1 cellular context compared by ENCODE assay signal in the genomic region with DNA sequence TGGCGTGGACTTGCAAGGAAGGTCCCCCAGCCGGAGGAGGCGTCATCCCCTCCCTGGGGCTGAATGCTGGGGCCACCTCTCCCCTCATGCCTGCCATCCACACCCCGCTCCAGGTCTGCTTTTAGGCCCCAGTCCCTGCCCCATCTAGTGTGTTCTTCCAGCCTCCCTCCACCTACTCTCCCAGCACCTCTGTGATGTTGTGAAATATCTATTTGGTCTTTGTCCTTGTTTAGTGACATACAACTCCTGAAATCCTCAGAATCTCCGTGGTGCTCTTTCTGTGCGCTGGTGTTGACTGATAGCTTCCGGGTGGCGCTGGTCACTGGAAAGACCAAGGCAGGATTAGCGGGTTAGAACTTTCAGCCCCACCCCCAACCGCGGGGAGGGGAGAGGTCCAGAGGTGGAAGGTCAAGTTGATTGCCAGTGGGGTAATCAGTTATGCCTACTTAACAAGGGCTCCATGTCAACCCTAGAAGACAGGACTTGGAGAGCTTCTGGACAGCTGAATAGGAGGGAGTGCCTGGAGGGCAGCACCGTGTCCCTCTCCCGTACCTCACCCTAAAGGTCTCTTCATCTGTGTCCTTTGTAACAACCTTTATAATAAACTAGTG.
TF ChIP-seq lines count a peak whose summit lies in the region.

No MANE protein-coding gene starts in this region.

TF ChIP-seq in HepG2, 621 proteins besides CTCF, POLR2A, EP300 and RAD21 (continued from another document and continues in another):
- TF ChIP-seq ZNF263 (CRISPR knock-in tag; IDR thresholded peaks at IDR 0.05) = no peak; the same call in none of the 2 replicates
- peak; percentile 54; the same call in 1 of the 3 replicates for TF ChIP-seq MXI1 (IDR thresholded peaks at IDR 0.05; ENCODE audit: borderline replicate concordance, low read depth, low read length)
- TF ChIP-seq ATAD3A (CRISPR knock-in tag; IDR thresholded peaks at IDR 0.05) = no peak
- 0 out of 2 replicates have a peak, but pooled peaks have one; percentile 28 for TF ChIP-seq ZNF232 (CRISPR knock-in tag; IDR thresholded peaks at IDR 0.05; ENCODE audit: borderline replicate concordance)
- peak; percentile 51; the same call in 1 of the 2 replicates for TF ChIP-seq FOXJ3 (CRISPR knock-in tag; IDR thresholded peaks at IDR 0.05; ENCODE audit: borderline replicate concordance)
- no peak for TF ChIP-seq ATF7 (IDR thresholded peaks at IDR 0.05)
- peak; percentile 30; the same call in 1 of the 2 replicates for TF ChIP-seq ATF7 (CRISPR knock-in tag; IDR thresholded peaks at IDR 0.05)
- TF ChIP-seq ELF1 (CRISPR knock-in tag; IDR thresholded peaks at IDR 0.05) = peak; percentile 91
- TF ChIP-seq, protein P1, sequence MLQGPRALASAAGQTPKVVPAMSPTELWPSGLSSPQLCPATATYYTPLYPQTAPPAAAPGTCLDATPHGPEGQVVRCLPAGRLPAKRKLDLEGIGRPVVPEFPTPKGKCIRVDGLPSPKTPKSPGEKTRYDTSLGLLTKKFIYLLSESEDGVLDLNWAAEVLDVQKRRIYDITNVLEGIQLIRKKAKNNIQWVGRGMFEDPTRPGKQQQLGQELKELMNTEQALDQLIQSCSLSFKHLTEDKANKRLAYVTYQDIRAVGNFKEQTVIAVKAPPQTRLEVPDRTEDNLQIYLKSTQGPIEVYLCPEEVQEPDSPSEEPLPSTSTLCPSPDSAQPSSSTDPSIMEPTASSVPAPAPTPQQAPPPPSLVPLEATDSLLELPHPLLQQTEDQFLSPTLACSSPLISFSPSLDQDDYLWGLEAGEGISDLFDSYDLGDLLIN (CRISPR knock-in tag; IDR thresholded peaks at IDR 0.05; ENCODE audit: borderline replicate concordance) = 0 out of 2 replicates have a peak, but pooled peaks have one; percentile 61
- TF ChIP-seq LCORL (IDR thresholded peaks at IDR 0.05) = no peak
- TF ChIP-seq LCORL (CRISPR knock-in tag; IDR thresholded peaks at IDR 0.05) = peak; percentile 89
- TF ChIP-seq, protein P2, sequence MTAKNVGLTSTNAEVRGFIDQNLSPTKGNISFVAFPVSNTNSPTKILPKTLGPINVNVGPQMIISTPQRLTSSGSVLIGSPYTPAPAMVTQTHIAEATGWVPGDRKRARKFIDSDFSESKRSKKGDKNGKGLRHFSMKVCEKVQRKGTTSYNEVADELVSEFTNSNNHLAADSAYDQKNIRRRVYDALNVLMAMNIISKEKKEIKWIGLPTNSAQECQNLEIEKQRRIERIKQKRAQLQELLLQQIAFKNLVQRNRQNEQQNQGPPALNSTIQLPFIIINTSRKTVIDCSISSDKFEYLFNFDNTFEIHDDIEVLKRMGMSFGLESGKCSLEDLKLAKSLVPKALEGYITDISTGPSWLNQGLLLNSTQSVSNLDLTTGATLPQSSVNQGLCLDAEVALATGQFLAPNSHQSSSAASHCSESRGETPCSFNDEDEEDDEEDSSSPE (CRISPR knock-in tag; IDR thresholded peaks at IDR 0.05) = peak; percentile 54; the same call in 1 of the 2 replicates
- TF ChIP-seq SRSF1 (optimal IDR thresholded peaks at IDR 0.05; ENCODE audit: low read depth, low read length) = no peak
- TF ChIP-seq, protein P3, sequence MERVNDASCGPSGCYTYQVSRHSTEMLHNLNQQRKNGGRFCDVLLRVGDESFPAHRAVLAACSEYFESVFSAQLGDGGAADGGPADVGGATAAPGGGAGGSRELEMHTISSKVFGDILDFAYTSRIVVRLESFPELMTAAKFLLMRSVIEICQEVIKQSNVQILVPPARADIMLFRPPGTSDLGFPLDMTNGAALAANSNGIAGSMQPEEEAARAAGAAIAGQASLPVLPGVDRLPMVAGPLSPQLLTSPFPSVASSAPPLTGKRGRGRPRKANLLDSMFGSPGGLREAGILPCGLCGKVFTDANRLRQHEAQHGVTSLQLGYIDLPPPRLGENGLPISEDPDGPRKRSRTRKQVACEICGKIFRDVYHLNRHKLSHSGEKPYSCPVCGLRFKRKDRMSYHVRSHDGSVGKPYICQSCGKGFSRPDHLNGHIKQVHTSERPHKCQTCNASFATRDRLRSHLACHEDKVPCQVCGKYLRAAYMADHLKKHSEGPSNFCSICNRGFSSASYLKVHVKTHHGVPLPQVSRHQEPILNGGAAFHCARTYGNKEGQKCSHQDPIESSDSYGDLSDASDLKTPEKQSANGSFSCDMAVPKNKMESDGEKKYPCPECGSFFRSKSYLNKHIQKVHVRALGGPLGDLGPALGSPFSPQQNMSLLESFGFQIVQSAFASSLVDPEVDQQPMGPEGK (CRISPR knock-in tag; IDR thresholded peaks at IDR 0.05) = peak; percentile 84
- TF ChIP-seq, protein P4, sequence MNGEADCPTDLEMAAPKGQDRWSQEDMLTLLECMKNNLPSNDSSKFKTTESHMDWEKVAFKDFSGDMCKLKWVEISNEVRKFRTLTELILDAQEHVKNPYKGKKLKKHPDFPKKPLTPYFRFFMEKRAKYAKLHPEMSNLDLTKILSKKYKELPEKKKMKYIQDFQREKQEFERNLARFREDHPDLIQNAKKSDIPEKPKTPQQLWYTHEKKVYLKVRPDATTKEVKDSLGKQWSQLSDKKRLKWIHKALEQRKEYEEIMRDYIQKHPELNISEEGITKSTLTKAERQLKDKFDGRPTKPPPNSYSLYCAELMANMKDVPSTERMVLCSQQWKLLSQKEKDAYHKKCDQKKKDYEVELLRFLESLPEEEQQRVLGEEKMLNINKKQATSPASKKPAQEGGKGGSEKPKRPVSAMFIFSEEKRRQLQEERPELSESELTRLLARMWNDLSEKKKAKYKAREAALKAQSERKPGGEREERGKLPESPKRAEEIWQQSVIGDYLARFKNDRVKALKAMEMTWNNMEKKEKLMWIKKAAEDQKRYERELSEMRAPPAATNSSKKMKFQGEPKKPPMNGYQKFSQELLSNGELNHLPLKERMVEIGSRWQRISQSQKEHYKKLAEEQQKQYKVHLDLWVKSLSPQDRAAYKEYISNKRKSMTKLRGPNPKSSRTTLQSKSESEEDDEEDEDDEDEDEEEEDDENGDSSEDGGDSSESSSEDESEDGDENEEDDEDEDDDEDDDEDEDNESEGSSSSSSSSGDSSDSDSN (CRISPR knock-in tag; IDR thresholded peaks at IDR 0.05) = peak; percentile 62; the same call in 1 of the 2 replicates
- 0 out of 2 replicates have a peak, but pooled peaks have one; percentile 58 for TF ChIP-seq YEATS2 (CRISPR knock-in tag; IDR thresholded peaks at IDR 0.05; ENCODE audit: borderline replicate concordance)
- TF ChIP-seq, protein P5, sequence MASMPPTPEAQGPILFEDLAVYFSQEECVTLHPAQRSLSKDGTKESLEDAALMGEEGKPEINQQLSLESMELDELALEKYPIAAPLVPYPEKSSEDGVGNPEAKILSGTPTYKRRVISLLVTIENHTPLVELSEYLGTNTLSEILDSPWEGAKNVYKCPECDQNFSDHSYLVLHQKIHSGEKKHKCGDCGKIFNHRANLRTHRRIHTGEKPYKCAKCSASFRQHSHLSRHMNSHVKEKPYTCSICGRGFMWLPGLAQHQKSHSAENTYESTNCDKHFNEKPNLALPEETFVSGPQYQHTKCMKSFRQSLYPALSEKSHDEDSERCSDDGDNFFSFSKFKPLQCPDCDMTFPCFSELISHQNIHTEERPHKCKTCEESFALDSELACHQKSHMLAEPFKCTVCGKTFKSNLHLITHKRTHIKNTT (CRISPR knock-in tag; IDR thresholded peaks at IDR 0.05) = no peak
- TF ChIP-seq, protein P6, sequence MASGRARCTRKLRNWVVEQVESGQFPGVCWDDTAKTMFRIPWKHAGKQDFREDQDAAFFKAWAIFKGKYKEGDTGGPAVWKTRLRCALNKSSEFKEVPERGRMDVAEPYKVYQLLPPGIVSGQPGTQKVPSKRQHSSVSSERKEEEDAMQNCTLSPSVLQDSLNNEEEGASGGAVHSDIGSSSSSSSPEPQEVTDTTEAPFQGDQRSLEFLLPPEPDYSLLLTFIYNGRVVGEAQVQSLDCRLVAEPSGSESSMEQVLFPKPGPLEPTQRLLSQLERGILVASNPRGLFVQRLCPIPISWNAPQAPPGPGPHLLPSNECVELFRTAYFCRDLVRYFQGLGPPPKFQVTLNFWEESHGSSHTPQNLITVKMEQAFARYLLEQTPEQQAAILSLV (CRISPR knock-in tag; IDR thresholded peaks at IDR 0.05; ENCODE audit: borderline replicate concordance) = peak; percentile 34; the same call in 1 of the 2 replicates
- TF ChIP-seq JDP2 (CRISPR knock-in tag; IDR thresholded peaks at IDR 0.05; ENCODE audit: borderline replicate concordance) = no peak
- TF ChIP-seq, protein P7, sequence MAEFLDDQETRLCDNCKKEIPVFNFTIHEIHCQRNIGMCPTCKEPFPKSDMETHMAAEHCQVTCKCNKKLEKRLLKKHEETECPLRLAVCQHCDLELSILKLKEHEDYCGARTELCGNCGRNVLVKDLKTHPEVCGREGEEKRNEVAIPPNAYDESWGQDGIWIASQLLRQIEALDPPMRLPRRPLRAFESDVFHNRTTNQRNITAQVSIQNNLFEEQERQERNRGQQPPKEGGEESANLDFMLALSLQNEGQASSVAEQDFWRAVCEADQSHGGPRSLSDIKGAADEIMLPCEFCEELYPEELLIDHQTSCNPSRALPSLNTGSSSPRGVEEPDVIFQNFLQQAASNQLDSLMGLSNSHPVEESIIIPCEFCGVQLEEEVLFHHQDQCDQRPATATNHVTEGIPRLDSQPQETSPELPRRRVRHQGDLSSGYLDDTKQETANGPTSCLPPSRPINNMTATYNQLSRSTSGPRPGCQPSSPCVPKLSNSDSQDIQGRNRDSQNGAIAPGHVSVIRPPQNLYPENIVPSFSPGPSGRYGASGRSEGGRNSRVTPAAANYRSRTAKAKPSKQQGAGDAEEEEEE (CRISPR knock-in tag; IDR thresholded peaks at IDR 0.05; ENCODE audit: borderline replicate concordance) = no peak
- TF ChIP-seq GFI1 (CRISPR knock-in tag; IDR thresholded peaks at IDR 0.05; ENCODE audit: borderline replicate concordance) = peak; percentile 59; the same call in 1 of the 2 replicates
- no peak for TF ChIP-seq MBD4 (IDR thresholded peaks at IDR 0.05; ENCODE audit: borderline replicate concordance, low read length)
- TF ChIP-seq ZNF160 (CRISPR knock-in tag; IDR thresholded peaks at IDR 0.05) = peak; percentile 59; the same call in 1 of the 2 replicates
- no peak for TF ChIP-seq ZNF101 (CRISPR knock-in tag; IDR thresholded peaks at IDR 0.05; ENCODE audit: borderline replicate concordance, low read depth)
- TF ChIP-seq ZNF572 (CRISPR knock-in tag; IDR thresholded peaks at IDR 0.05) = peak; percentile 74; the same call in 1 of the 2 replicates
- TF ChIP-seq ZNF136 (CRISPR knock-in tag; IDR thresholded peaks at IDR 0.05; ENCODE audit: low read depth) = no peak
- 0 out of 2 replicates have a peak, but pooled peaks have one; percentile 4 for TF ChIP-seq ZNF451 (CRISPR knock-in tag; IDR thresholded peaks at IDR 0.05)
- no peak for TF ChIP-seq RBFOX2 (IDR thresholded peaks at IDR 0.05; ENCODE audit: low read depth, low read length)
- no peak for TF ChIP-seq CHD2 (IDR thresholded peaks at IDR 0.05; ENCODE audit: low read depth, low read length)
- no peak for TF ChIP-seq SRF (IDR thresholded peaks at IDR 0.05; ENCODE audit: low read depth, low read length)
- peak; percentile 56; the same call in 1 of the 2 replicates for TF ChIP-seq SMAD3 (CRISPR knock-in tag; IDR thresholded peaks at IDR 0.05)
- TF ChIP-seq, protein P8, sequence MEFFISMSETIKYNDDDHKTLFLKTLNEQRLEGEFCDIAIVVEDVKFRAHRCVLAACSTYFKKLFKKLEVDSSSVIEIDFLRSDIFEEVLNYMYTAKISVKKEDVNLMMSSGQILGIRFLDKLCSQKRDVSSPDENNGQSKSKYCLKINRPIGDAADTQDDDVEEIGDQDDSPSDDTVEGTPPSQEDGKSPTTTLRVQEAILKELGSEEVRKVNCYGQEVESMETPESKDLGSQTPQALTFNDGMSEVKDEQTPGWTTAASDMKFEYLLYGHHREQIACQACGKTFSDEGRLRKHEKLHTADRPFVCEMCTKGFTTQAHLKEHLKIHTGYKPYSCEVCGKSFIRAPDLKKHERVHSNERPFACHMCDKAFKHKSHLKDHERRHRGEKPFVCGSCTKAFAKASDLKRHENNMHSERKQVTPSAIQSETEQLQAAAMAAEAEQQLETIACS (CRISPR knock-in tag; IDR thresholded peaks at IDR 0.05) = no peak
- peak; percentile 79 for TF ChIP-seq SP5 (CRISPR knock-in tag; IDR thresholded peaks at IDR 0.05; ENCODE audit: borderline replicate concordance, low read depth)
- TF ChIP-seq HOXD1 (CRISPR knock-in tag; IDR thresholded peaks at IDR 0.05) = peak; percentile 72; the same call in 1 of the 2 replicates
- TF ChIP-seq, protein P9, sequence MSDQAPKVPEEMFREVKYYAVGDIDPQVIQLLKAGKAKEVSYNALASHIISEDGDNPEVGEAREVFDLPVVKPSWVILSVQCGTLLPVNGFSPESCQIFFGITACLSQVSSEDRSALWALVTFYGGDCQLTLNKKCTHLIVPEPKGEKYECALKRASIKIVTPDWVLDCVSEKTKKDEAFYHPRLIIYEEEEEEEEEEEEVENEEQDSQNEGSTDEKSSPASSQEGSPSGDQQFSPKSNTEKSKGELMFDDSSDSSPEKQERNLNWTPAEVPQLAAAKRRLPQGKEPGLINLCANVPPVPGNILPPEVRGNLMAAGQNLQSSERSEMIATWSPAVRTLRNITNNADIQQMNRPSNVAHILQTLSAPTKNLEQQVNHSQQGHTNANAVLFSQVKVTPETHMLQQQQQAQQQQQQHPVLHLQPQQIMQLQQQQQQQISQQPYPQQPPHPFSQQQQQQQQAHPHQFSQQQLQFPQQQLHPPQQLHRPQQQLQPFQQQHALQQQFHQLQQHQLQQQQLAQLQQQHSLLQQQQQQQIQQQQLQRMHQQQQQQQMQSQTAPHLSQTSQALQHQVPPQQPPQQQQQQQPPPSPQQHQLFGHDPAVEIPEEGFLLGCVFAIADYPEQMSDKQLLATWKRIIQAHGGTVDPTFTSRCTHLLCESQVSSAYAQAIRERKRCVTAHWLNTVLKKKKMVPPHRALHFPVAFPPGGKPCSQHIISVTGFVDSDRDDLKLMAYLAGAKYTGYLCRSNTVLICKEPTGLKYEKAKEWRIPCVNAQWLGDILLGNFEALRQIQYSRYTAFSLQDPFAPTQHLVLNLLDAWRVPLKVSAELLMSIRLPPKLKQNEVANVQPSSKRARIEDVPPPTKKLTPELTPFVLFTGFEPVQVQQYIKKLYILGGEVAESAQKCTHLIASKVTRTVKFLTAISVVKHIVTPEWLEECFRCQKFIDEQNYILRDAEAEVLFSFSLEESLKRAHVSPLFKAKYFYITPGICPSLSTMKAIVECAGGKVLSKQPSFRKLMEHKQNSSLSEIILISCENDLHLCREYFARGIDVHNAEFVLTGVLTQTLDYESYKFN (CRISPR knock-in tag; conservative IDR thresholded peaks at IDR 0.05) = peak; percentile 92
- peak; percentile 43; the same call in 1 of the 2 replicates for TF ChIP-seq ZC3H13 (CRISPR knock-in tag; IDR thresholded peaks at IDR 0.05)
- TF ChIP-seq FOXA1 (IDR thresholded peaks at IDR 0.05) = no peak
- peak; percentile 83 for TF ChIP-seq FOXA1 (CRISPR knock-in tag; IDR thresholded peaks at IDR 0.05)
- TF ChIP-seq, protein P10, sequence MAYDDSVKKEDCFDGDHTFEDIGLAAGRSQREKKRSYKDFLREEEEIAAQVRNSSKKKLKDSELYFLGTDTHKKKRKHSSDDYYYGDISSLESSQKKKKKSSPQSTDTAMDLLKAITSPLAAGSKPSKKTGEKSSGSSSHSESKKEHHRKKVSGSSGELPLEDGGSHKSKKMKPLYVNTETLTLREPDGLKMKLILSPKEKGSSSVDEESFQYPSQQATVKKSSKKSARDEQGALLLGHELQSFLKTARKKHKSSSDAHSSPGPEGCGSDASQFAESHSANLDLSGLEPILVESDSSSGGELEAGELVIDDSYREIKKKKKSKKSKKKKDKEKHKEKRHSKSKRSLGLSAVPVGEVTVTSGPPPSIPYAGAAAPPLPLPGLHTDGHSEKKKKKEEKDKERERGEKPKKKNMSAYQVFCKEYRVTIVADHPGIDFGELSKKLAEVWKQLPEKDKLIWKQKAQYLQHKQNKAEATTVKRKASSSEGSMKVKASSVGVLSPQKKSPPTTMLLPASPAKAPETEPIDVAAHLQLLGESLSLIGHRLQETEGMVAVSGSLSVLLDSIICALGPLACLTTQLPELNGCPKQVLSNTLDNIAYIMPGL (CRISPR knock-in tag; IDR thresholded peaks at IDR 0.05; ENCODE audit: borderline replicate concordance in 1 of 2, low read depth in 1 of 2) = 0 out of 4 replicates have a peak, but pooled peaks of 1 of the 2 experiments have one; percentile 53
- 0 out of 2 replicates have a peak, but pooled peaks have one; percentile 40 for TF ChIP-seq KLF6 (CRISPR knock-in tag; IDR thresholded peaks at IDR 0.05)
- 0 out of 2 replicates have a peak, but pooled peaks have one; percentile 23 for TF ChIP-seq NFYC (CRISPR knock-in tag; IDR thresholded peaks at IDR 0.05)
